1 cellular context compared by ENCODE assay signal in the genomic region with DNA sequence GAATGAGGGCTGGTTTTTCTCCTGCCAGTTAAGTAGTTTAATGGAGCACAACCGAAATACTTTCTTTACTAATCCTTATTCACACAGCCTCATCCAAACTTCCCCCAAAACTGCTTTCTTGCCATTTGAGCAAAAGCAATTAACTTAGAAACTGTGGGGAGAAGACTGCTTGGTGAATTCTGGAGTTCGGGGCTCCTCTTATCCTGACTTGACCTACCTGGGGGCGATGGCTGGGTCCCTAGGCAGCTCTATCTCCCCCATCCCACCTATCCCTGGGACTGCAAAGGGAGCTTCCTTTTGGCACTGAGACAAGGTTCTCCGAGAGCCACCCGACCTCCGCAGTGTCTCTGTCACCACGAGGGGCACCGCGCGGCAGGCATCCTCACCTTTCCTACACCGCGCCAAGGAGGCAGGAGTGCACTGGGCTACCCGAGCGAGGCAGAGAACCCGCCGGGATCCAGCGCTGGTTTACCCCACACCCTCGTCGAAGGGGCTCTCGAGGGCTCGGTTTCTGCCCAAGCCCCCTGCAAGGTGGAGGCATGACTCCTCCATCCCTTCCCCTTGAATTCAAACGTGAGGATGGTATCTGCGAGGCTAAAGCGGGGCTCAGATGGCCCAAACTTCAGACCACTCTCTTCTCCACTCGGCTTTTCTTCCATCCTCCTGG.
TF ChIP-seq lines count a peak whose summit lies in the region.

No MANE protein-coding gene starts in this region.

TF ChIP-seq in GM23338, 12 proteins besides CTCF, POLR2A, EP300 and RAD21:
- TF ChIP-seq, protein P1, sequence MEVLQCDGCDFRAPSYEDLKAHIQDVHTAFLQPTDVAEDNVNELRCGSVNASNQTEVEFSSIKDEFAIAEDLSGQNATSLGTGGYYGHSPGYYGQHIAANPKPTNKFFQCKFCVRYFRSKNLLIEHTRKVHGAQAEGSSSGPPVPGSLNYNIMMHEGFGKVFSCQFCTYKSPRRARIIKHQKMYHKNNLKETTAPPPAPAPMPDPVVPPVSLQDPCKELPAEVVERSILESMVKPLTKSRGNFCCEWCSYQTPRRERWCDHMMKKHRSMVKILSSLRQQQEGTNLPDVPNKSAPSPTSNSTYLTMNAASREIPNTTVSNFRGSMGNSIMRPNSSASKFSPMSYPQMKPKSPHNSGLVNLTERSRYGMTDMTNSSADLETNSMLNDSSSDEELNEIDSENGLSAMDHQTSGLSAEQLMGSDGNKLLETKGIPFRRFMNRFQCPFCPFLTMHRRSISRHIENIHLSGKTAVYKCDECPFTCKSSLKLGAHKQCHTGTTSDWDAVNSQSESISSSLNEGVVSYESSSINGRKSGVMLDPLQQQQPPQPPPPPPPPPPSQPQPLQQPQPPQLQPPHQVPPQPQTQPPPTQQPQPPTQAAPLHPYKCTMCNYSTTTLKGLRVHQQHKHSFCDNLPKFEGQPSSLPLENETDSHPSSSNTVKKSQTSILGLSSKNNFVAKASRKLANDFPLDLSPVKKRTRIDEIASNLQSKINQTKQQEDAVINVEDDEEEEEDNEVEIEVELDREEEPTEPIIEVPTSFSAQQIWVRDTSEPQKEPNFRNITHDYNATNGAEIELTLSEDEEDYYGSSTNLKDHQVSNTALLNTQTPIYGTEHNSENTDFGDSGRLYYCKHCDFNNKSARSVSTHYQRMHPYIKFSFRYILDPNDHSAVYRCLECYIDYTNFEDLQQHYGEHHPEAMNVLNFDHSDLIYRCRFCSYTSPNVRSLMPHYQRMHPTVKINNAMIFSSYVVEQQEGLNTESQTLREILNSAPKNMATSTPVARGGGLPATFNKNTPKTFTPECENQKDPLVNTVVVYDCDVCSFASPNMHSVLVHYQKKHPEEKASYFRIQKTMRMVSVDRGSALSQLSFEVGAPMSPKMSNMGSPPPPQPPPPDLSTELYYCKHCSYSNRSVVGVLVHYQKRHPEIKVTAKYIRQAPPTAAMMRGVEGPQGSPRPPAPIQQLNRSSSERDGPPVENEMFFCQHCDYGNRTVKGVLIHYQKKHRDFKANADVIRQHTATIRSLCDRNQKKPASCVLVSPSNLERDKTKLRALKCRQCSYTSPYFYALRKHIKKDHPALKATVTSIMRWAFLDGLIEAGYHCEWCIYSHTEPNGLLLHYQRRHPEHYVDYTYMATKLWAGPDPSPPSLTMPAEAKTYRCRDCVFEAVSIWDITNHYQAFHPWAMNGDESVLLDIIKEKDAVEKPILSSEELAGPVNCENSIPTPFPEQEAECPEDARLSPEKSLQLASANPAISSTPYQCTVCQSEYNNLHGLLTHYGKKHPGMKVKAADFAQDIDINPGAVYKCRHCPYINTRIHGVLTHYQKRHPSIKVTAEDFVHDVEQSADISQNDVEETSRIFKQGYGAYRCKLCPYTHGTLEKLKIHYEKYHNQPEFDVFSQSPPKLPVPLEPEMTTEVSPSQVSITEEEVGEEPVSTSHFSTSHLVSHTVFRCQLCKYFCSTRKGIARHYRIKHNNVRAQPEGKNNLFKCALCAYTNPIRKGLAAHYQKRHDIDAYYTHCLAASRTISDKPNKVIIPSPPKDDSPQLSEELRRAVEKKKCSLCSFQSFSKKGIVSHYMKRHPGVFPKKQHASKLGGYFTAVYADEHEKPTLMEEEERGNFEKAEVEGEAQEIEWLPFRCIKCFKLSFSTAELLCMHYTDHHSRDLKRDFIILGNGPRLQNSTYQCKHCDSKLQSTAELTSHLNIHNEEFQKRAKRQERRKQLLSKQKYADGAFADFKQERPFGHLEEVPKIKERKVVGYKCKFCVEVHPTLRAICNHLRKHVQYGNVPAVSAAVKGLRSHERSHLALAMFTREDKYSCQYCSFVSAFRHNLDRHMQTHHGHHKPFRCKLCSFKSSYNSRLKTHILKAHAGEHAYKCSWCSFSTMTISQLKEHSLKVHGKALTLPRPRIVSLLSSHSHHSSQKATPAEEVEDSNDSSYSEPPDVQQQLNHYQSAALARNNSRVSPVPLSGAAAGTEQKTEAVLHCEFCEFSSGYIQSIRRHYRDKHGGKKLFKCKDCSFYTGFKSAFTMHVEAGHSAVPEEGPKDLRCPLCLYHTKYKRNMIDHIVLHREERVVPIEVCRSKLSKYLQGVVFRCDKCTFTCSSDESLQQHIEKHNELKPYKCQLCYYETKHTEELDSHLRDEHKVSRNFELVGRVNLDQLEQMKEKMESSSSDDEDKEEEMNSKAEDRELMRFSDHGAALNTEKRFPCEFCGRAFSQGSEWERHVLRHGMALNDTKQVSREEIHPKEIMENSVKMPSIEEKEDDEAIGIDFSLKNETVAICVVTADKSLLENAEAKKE (CRISPR knock-in tag; IDR thresholded peaks at IDR 0.05), result no peak
- TF ChIP-seq EZH2 (IDR thresholded peaks at IDR 0.05; ENCODE audit: low read depth, unreplicated experiment), result no peak
